Comparison of ENCODE assay signal across 25 cellular contexts in the genomic region with DNA sequence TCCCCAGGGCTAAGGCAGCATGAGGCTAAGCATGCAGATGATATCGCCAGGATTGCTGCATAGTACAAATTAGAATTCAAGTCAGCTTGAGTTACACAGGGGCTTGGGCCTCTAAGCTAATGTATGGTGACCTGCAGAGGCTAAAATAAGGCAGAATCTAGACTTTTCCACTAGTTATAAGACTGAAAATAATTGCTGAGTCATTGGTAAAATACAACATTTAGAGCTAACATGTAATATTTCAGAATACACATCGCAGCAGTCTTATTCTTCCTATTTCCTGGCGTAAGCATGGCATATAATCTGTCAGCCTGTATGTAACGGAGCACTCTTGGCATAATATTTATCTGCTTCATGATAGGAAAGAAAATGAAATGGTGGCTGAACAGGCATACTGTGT.
"Had no signal": no experiment of that assay in that cellular context is flagged by ENCODE, and none has a peak within 500 bp of the region (broad histone marks: within the 10 kb centered on the region; RNA-seq: fewer than 3 reads in every experiment).

No MANE protein-coding gene starts in this region.

- FAIRE-seq: endometrium, kidney had no signal

- H3K9me3 Mint-ChIP-seq: stimulated activated naive CD8-positive, alpha-beta T cell treated with anti-CD3 and anti-CD28 coated beads, Interleukin-15, amount 100 ng/mL, for 72 hours had no signal

- H3K4me3 ChIP-seq: gastrocnemius medialis, lung, smooth muscle cell, suprapubic skin, transverse colon, upper lobe of right lung, uterus had no signal

- H3K4me1 Mint-ChIP-seq: memory B cell, natural killer cell had no signal

- H3K4me2 ChIP-seq: smooth muscle cell had no signal

- H3K27me3 Mint-ChIP-seq: effector memory CD8-positive, alpha-beta T cell; memory B cell; progenitor cell of endocrine pancreas; stimulated activated naive CD8-positive, alpha-beta T cell treated with anti-CD3 and anti-CD28 coated beads, Interleukin-15, amount 100 ng/mL, for 72 hours had no signal

- H3K4me1 ChIP-seq: parathyroid adenoma, suprapubic skin, transverse colon, upper lobe of right lung, uterus had no signal

- H3K27me3 ChIP-seq: gastrocnemius medialis, suprapubic skin, transverse colon, upper lobe of right lung, uterus had no signal

- H3K36me3 Mint-ChIP-seq: memory B cell, natural killer cell had no signal

- H2AFZ ChIP-seq: parathyroid adenoma had no signal

- H3K9ac ChIP-seq: parathyroid adenoma had no signal

- DNase-seq: cortex of kidney; effector memory CD8-positive, alpha-beta T cell; gastrocnemius medialis; head of caudate nucleus; kidney; natural killer cell; occipital lobe; stimulated activated CD4-positive, alpha-beta T cell treated with anti-CD3 and anti-CD28 coated beads, Interleukin-12 subunit alpha, Interleukin-12 subunit beta, amount 100 ng/mL, for 4 hours; stimulated activated CD4-positive, alpha-beta T cell treated with anti-CD3 and anti-CD28 coated beads, Interleukin-1b, Interleukin-23, amount 100 ng/mL, for 48 hours; stimulated activated CD4-positive, alpha-beta T cell treated with anti-CD3 and anti-CD28 coated beads, Interleukin-4, amount 100 ng/mL, for 1 hour; stimulated activated CD8-positive, alpha-beta memory T cell treated with anti-CD3 and anti-CD28 coated beads, Interleukin-4, amount 100 ng/mL, for 48 hours; stimulated activated naive CD4-positive, alpha-beta T cell; stimulated activated naive CD8-positive, alpha-beta T cell treated with anti-CD3 and anti-CD28 coated beads, Interleukin-15, amount 100 ng/mL, for 72 hours; transverse colon; upper lobe of right lung; uterus had no signal

- H3K27ac ChIP-seq: gastrocnemius medialis, parathyroid adenoma, suprapubic skin, transverse colon, upper lobe of right lung, uterus had no signal

- H3K4me3 Mint-ChIP-seq: effector memory CD8-positive, alpha-beta T cell; memory B cell; natural killer cell; stimulated activated naive CD8-positive, alpha-beta T cell treated with anti-CD3 and anti-CD28 coated beads, Interleukin-15, amount 100 ng/mL, for 72 hours had no signal

- H3K36me3 ChIP-seq: gastrocnemius medialis, suprapubic skin, transverse colon, upper lobe of right lung, uterus had no signal

- H3K9me3 ChIP-seq: gastrocnemius medialis, suprapubic skin, transverse colon, upper lobe of right lung, uterus had no signal

- H3K79me2 ChIP-seq: parathyroid adenoma had no signal

- ATAC-seq: effector memory CD8-positive, alpha-beta T cell; gastrocnemius medialis; left lobe of liver; natural killer cell; sciatic nerve; stimulated activated naive CD8-positive, alpha-beta T cell treated with anti-CD3 and anti-CD28 coated beads, Interleukin-15, amount 100 ng/mL, for 72 hours; upper lobe of right lung had no signal

- H3K27ac Mint-ChIP-seq: effector memory CD8-positive, alpha-beta T cell; memory B cell; natural killer cell; progenitor cell of endocrine pancreas; stimulated activated naive CD8-positive, alpha-beta T cell treated with anti-CD3 and anti-CD28 coated beads, Interleukin-15, amount 100 ng/mL, for 72 hours had no signal
